23 cellular contexts compared by ENCODE assay signal in the genomic region with DNA sequence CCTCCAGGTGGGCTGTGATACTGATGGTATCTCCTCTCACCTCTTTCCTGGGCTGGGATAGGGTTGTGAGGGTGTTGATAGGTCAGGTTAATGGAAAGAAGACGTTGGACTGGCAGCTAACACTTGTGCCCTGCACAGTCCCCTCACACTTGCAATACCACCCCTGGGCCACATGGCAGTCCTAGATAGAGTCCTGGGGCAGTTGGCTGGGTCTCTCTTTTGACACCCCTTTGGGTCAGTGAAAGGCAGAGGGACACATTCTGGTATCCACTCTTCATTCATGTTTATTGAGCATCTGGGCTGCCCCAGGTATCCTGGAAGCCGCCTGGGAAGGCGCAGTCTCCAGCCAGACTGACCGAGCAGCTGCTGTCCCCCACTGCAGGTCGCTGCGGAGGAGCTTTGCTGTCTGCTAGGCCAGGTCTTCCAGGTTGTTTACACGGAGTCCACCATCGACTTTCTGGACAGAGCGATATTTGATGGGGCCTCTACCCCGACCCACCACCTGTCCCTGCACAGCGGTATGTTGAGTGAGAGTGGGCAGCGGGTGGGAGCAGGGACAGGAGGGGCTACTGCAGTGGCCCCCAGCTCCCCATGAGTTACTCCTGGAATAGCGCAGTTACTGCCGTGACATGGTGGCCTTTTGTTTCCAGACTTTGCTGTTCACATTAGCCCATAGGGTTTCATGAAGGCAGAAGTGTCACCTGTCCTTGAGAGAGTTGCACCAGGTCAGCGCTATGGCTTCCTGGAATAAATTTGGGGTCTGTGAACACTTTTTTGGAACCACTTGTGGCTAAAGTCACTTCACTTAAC. TPM values are rescaled to one million over a fixed set of nuclear protein-coding genes. Genes with fewer than 3 reads are reported as not detected.
DNase-seq lines count a peak whose midpoint lies in the region; ATAC-seq, FAIRE-seq and TF ChIP-seq lines count a peak whose summit lies in the region.
"Had no signal": no experiment of that assay in that cellular context is flagged by ENCODE, and none has a peak within 500 bp of the region (broad histone marks: within the 10 kb centered on the region; RNA-seq: fewer than 3 reads in every experiment).

No MANE protein-coding gene starts in this region.

- POLR2A ChIA-PET in K562 (lab: Yijun Ruan, JAX): interaction anchor here (0.6 to 1.3 kb wide), 5 partner anchors 15 to 37 kb away, joined by 3 to 5 read pairs (median 4); no protein-coding TSS in a partner anchor

- H4K8ac ChIP-seq in neuronal stem cell (ENCODE audit: low read depth, low read length): no peak overlapping the region

- no peak for TF ChIP-seq RAD21 in K562 (CRISPR knock-in tag; conservative IDR thresholded peaks at IDR 0.05 in 1 of 2, IDR thresholded peaks at IDR 0.05 in 1 of 2)

- no peak overlapping the region for H2BK120ac ChIP-seq in neuronal stem cell (ENCODE audit: low read depth, low read length)

- intact Hi-C loops in K562 (cut with micrococcal nuclease): loop anchor here (10.0 kb wide), 1 partner anchor 95 kb away; a partner anchor contains a TSS

- H3K36me3 ChIP-seq in K562 (ENCODE audit: control insufficient read depth, insufficient read depth, low read length) (peaks cover 89% of the 10 kb centered on the region; the same call in 2 of the 3 replicates), neuronal stem cell (replicated peaks in 1 of 2; ENCODE audit: control insufficient read depth in 2 of 2, insufficient read depth in 2 of 2, low read length in 2 of 2) (peaks cover 49 to 91% of the 10 kb centered on the region in 2 donors)

- H3K27ac ChIP-seq in K562 (ENCODE audit: extremely low read depth, low read depth, low read length): no peak overlapping the region
- no peak overlapping the region for H3K27ac ChIP-seq in neuronal stem cell (replicated peaks; ENCODE audit: low read length)
- H3K27ac ChIP-seq: esophagus squamous epithelium, suprapubic skin had no signal

- 87% methylated on average over 14 of the region's 15 CpGs for WGBS in K562 (ENCODE audit: insufficient coverage, low coverage, missing lambda C conversion rate)
- WGBS in neuronal stem cell (ENCODE audit: extremely low coverage in 2 of 2, insufficient read length in 2 of 2, insufficient replicate concordance in 1 of 2), 2 donors: no CpG with 5 or more reads among the region's 15 CpGs

- no TSS peak for BruUV-seq in K562 (replicated peaks; lab: Mats Ljungman, UMichigan)

- TF ChIP-seq EP300 in K562 (IDR thresholded peaks at IDR 0.05; ENCODE audit: low read length): no peak

- H3K4me3 ChIP-seq in K562 (no peak overlapping the region), neuronal stem cell (ENCODE audit: low read length in 2 of 2) (no peak overlapping the region)
- H3K4me3 ChIP-seq: esophagus squamous epithelium, suprapubic skin had no signal

- H3K4me1 ChIP-seq in K562 (replicated peaks in 1 of 2; ENCODE audit: control insufficient read depth in 2 of 2, insufficient read depth in 2 of 2, low read length in 2 of 2): peaks cover 0 to 17% of the 10 kb centered on the region in 2 experiments; a peak in 1 of 5 replicates
- no peaks in the 10 kb centered on the region for H3K4me1 ChIP-seq in neuronal stem cell (ENCODE audit: control insufficient read depth in 2 of 2, insufficient read depth in 1 of 2, low read depth in 1 of 2, low read length in 2 of 2)

- H3K27me3 ChIP-seq in K562 (ENCODE audit: control insufficient read depth in 2 of 2, insufficient read depth in 2 of 2, low read length in 2 of 2): no peaks in the 10 kb centered on the region
- H3K27me3 ChIP-seq in neuronal stem cell (ENCODE audit: control insufficient read depth in 3 of 3, insufficient read depth in 3 of 3, low read depth in 1 of 3, low read length in 3 of 3): no peaks in the 10 kb centered on the region
- H3K27me3 ChIP-seq: esophagus squamous epithelium, suprapubic skin had no signal

- H3K4ac ChIP-seq in neuronal stem cell (ENCODE audit: low read length): no peak overlapping the region

- H3K18ac ChIP-seq in neuronal stem cell (ENCODE audit: low read length): no peak overlapping the region

- H3K9me1 ChIP-seq in K562 (ENCODE audit: control insufficient read depth, insufficient read depth, low read length): no peaks in the 10 kb centered on the region

- no peak for FAIRE-seq in K562 (lab: Jason Lieb, UNC)
- FAIRE-seq: astrocyte, GM18507, GM19239 had no signal

- H3K9me3 ChIP-seq in K562 (replicated peaks; ENCODE audit: control insufficient read depth, insufficient read depth, low read depth, low read length) (no peaks in the 10 kb centered on the region), neuronal stem cell (replicated peaks in 1 of 2; ENCODE audit: control insufficient read depth in 2 of 2, insufficient read depth in 1 of 2, low read depth in 1 of 2, low read length in 2 of 2) (peaks cover 0 to 4% of the 10 kb centered on the region in 2 donors)
- H3K9me3 ChIP-seq: esophagus squamous epithelium, suprapubic skin had no signal

- no peak overlapping the region for H2AK5ac ChIP-seq in neuronal stem cell (ENCODE audit: low read depth, low read length)

- peaks cover 2% of the 10 kb centered on the region for H3K79me1 ChIP-seq in neuronal stem cell (ENCODE audit: low read depth, low read length)

- DNase-seq in activated CD8-positive, alpha-beta memory T cell treated with anti-CD3 and anti-CD28 coated beads for 24 hours: peak; percentile 47
- DNase-seq in activated CD8-positive, alpha-beta memory T cell treated with anti-CD3 and anti-CD28 coated beads, Interleukin-2, amount 50 U/mL, for 4 hours: no peak
- DNase-seq in GM13976 (ENCODE audit: low spot score) (peak; percentile 32), K562 (ENCODE audit: extremely low read depth in 1 of 4, low spot score in 3 of 4) (peak in 1 of 4 experiments; percentile 14), neuronal stem cell (ENCODE audit: low spot score) (no peak), NCI-H345 treated with DMSO at 0.1 percent for 48 hours (lab: John Stamatoyannopoulos, UW; ENCODE audit: unreplicated experiment) (no peak), NOMO-1 treated with dmso at 0.1 percent for 144 hours (lab: John Stamatoyannopoulos, UW; ENCODE audit: unreplicated experiment) (no peak)
- DNase-seq: ACHN; activated CD4-positive, alpha-beta T cell treated with anti-CD3 and anti-CD28 coated beads for 4 hours; cortex of kidney; esophagus squamous epithelium; left cardiac atrium; NCI-H1930; NCI-H526 treated with DMSO at 0.1 percent for 48 hours; posterior cingulate gyrus; T-helper 2 cell had no signal

- H4K91ac ChIP-seq in neuronal stem cell (ENCODE audit: low read depth, low read length, poor library complexity): no peak overlapping the region

- in situ Hi-C loops in GM13976 (cut with MboI; ENCODE audit: low sequenced_read_pairs, unreplicated experiment): no loop called here
- in situ Hi-C loops in K562 (cut with MboI): no loop called here

- H3K9ac ChIP-seq in K562 (ENCODE audit: insufficient read depth in 1 of 2, low read depth in 2 of 2, low read length in 2 of 2): no peak overlapping the region; a peak in 1 of 4 replicates
- H3K9ac ChIP-seq in neuronal stem cell (ENCODE audit: low read depth, low read length, poor library complexity): no peak overlapping the region

- H2AFZ ChIP-seq in K562 (ENCODE audit: low read depth, low read length) (no peak overlapping the region), neuronal stem cell (ENCODE audit: low read length) (no peak overlapping the region)

- no peak for TF ChIP-seq POLR2A in K562 (conservative IDR thresholded peaks at IDR 0.05)

- TF ChIP-seq CTCF in GM13976 (IDR thresholded peaks at IDR 0.05; ENCODE audit: borderline replicate concordance, control extremely low read depth, extremely low read depth, insufficient read depth, missing control alignments) (no peak), K562 (IDR thresholded peaks at IDR 0.05 in 2 of 3, conservative IDR thresholded peaks at IDR 0.05 in 1 of 3; ENCODE audit: insufficient read depth in 2 of 3, low read depth in 1 of 3, low read length in 3 of 3) (0 out of 6 replicates have a peak, but pooled peaks of 1 of the 3 experiments have one; percentile 19)

- H3K4me2 ChIP-seq in K562 (ENCODE audit: insufficient read depth, low read length) (no peak overlapping the region), neuronal stem cell (ENCODE audit: insufficient read depth, low read length, poor library complexity, severe bottlenecking) (no peak overlapping the region)

- H3K23ac ChIP-seq in neuronal stem cell (ENCODE audit: low read depth, low read length, poor library complexity): peak overlapping the region; percentile 27

- no peak overlapping the region for H2BK5ac ChIP-seq in neuronal stem cell (ENCODE audit: low read length)

- CTCF ChIA-PET in K562 (lab: Yijun Ruan, JAX; ENCODE audit: low intra/inter-chr PET ratio): no interaction called here

- H3K14ac ChIP-seq in neuronal stem cell (ENCODE audit: low read length): no peak overlapping the region

- H2BK15ac ChIP-seq in neuronal stem cell (ENCODE audit: low read length): no peak overlapping the region

- no peaks in the 10 kb centered on the region for H4K20me1 ChIP-seq in K562 (replicated peaks; ENCODE audit: control insufficient read depth, insufficient read depth, low read length)

- ATAC-seq in K562 (peak; percentile 35; the same call in 1 of the 3 replicates), GM21526 (IDR thresholded peaks at IDR 0.05; ENCODE audit: low FRiP score, unreplicated experiment) (no peak)
- ATAC-seq: activated T-helper 17 cell treated with anti-CD3 and anti-CD28 coated beads, Interleukin-2, amount 50 U/mL, for 72 hours; left cardiac atrium had no signal

- no peaks in the 10 kb centered on the region for H3K79me2 ChIP-seq in K562 (ENCODE audit: control insufficient read depth, insufficient read depth, low read length)

- no peak overlapping the region for H2BK12ac ChIP-seq in neuronal stem cell (ENCODE audit: low read length)

RNA-seq across cellular contexts. Expression of a gene that starts 19.1 kb away (rescaled TPM):
- 0.11 and 0.79 TPM in 2 replicates for total RNA-seq in K562 (2011; cell fraction: chromatin; rRNA removed; ENCODE audit: low replicate concordance)
- under 0.01 TPM in 1 of 2 replicates, not detected in the other for total RNA-seq in K562 (2011; cell fraction: nucleolus; rRNA removed)
- total RNA-seq in K562 (2011; cell fraction: nucleoplasm; rRNA removed): 0.08 TPM in 1 of 2 replicates, not detected in the other
- total RNA-seq in K562 (2014; rRNA removed) (under 0.01 TPM in 1 of 2 replicates, not detected in the other), K562 (2014; rRNA removed; fragmentation: Illumina TruSeq; extraction: Trizol) (not detected in 2 replicates), K562 (2015; rRNA removed; fragmentation: Illumina TruSeq; extraction: Trizol) (not detected in 2 replicates), K562 (2021) (0.02 and 0.04 TPM in 2 replicates)
- polyA plus RNA-seq in K562 (2011; rRNA removed) (0.01 and 0.03 TPM in 2 replicates), K562 (2014; fragmentation: Illumina TruSeq; extraction: Trizol) (0.01 and 0.03 TPM in 2 replicates), K562 (2014; fragmentation: Nextera tagmentation; extraction: Ambion mirVana) (not detected), K562 (2014; rRNA removed) (0.04 TPM in 1 of 2 replicates, not detected in the other)
- 0.01 and 0.03 TPM in 2 replicates for polyA plus RNA-seq in K562 (2011; cell fraction: cytosol; rRNA removed)
- 0.06 and 0.16 TPM in 2 replicates for polyA plus RNA-seq in K562 (2011; cell fraction: nucleus; rRNA removed)
- polyA plus RNA-seq in K562 (2012): 0.03 and 0.04 TPM in 2 replicates
- polyA minus RNA-seq in K562 (2011; rRNA and poly(A)+ RNA removed): not detected in 2 replicates
- not detected in 2 replicates for polyA minus RNA-seq in K562 (2011; cell fraction: cytosol; rRNA and poly(A)+ RNA removed)
- 0.11 and 0.13 TPM in 2 replicates for polyA minus RNA-seq in K562 (2011; cell fraction: nucleus; rRNA and poly(A)+ RNA removed)
- 3.5 TPM for polyA plus RNA-seq in neuronal stem cell (2013, experiment 1 of 2)
- 3.6 TPM for polyA plus RNA-seq in neuronal stem cell (2013, experiment 2 of 2)
- total RNA-seq: G401 had no signal

RNA-seq across cellular contexts. Expression of a gene that starts 41.8 kb away (rescaled TPM):
- 345 and 988 TPM in 2 replicates for total RNA-seq in K562 (2011; cell fraction: chromatin; rRNA removed; ENCODE audit: low replicate concordance)
- total RNA-seq in K562 (2011; cell fraction: nucleolus; rRNA removed): 627 and 629 TPM in 2 replicates
- total RNA-seq in K562 (2011; cell fraction: nucleoplasm; rRNA removed): 447 and 454 TPM in 2 replicates
- 248 and 298 TPM in 2 replicates for total RNA-seq in K562 (2014; rRNA removed)
- 111 and 141 TPM in 2 replicates for total RNA-seq in K562 (2014; rRNA removed; fragmentation: Illumina TruSeq; extraction: Trizol)
- total RNA-seq in K562 (2015; rRNA removed; fragmentation: Illumina TruSeq; extraction: Trizol): 140 and 152 TPM in 2 replicates
- 258 and 287 TPM in 2 replicates for total RNA-seq in K562 (2021)
- 278 and 317 TPM in 2 replicates for polyA plus RNA-seq in K562 (2011; rRNA removed)
- 213 and 315 TPM in 2 replicates for polyA plus RNA-seq in K562 (2011; cell fraction: cytosol; rRNA removed)
- polyA plus RNA-seq in K562 (2011; cell fraction: nucleus; rRNA removed): 714 and 782 TPM in 2 replicates
- polyA plus RNA-seq in K562 (2012): 183 and 269 TPM in 2 replicates
- polyA plus RNA-seq in K562 (2014; fragmentation: Illumina TruSeq; extraction: Trizol): 295 and 322 TPM in 2 replicates
- 10 to 100 TPM; 11.2 to 34.9 TPM for polyA plus RNA-seq in K562 (2014; fragmentation: Nextera tagmentation; extraction: Ambion mirVana)
- polyA plus RNA-seq in K562 (2014; rRNA removed): 216 and 223 TPM in 2 replicates
- 276 and 311 TPM in 2 replicates for polyA minus RNA-seq in K562 (2011; rRNA and poly(A)+ RNA removed)
- polyA minus RNA-seq in K562 (2011; cell fraction: cytosol; rRNA and poly(A)+ RNA removed): 198 and 207 TPM in 2 replicates
- polyA minus RNA-seq in K562 (2011; cell fraction: nucleus; rRNA and poly(A)+ RNA removed): 413 and 539 TPM in 2 replicates
- polyA plus RNA-seq in neuronal stem cell (2013, experiment 1 of 2): 46.9 TPM
- 46.7 TPM for polyA plus RNA-seq in neuronal stem cell (2013, experiment 2 of 2)

Comparison
In these comparisons a context has a peak if more than half of its experiments do, and no peak if none do; other contexts are left out.
1. DNase-seq: peak in activated CD8-positive, alpha-beta memory T cell treated with anti-CD3 and anti-CD28 coated beads for 24 hours (single experiment) and GM13976 (single experiment); none in activated CD8-positive, alpha-beta memory T cell treated with anti-CD3 and anti-CD28 coated beads, Interleukin-2, amount 50 U/mL, for 4 hours (single experiment), neuronal stem cell (single experiment), NCI-H345 treated with DMSO at 0.1 percent for 48 hours (single experiment) and NOMO-1 treated with dmso at 0.1 percent for 144 hours (single experiment).